Comparison of ENCODE assay signal across 24 cellular contexts in the genomic region with DNA sequence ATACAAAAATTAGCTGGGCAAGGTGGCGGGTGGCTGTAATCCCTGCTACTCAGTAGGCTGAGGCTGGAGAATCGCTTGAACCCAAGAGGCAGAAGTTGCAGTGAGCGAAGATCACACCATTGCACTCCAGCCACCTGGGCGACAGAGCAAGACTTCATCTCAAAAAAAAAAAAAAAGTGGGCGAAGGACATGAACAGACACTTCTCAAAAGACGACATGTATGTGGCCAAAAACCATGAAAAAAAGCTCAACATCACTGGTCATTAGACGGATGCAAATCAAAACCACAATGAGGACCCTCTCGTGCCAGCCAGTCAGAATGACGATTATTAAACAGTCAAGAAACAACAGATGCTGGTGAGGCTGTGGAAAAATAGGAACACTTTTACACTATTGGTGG.
"Had no signal": no experiment of that assay in that cellular context is flagged by ENCODE, and none has a peak within 500 bp of the region (broad histone marks: within the 10 kb centered on the region; RNA-seq: fewer than 3 reads in every experiment).

No MANE protein-coding gene starts in this region.

- DNase-seq: stimulated activated CD4-positive, alpha-beta T cell treated with anti-CD3 and anti-CD28 coated beads, Interleukin-2, amount 100 ng/mL, for 48 hours; stimulated activated CD4-positive, alpha-beta T cell treated with anti-CD3 and anti-CD28 coated beads, Interleukin-4, amount 100 ng/mL, for 1 hour; stimulated activated CD4-positive, alpha-beta T cell treated with anti-CD3 and anti-CD28 coated beads, Interleukin-4, amount 100 ng/mL, for 24 hours; stimulated activated CD4-positive, alpha-beta T cell treated with anti-CD3 and anti-CD28 coated beads, Interleukin-4, amount 100 ng/mL, for 4 hours; stimulated activated CD8-positive, alpha-beta memory T cell treated with anti-CD3 and anti-CD28 coated beads, Interleukin-4, amount 100 ng/mL, for 48 hours; stimulated activated naive B cell treated with anti-CD40 and anti-IgM and Interleukin-4, amounts not matched to agents 10 μg/mL and 1 μg/mL and 100 μg/mL, for 72 hours; stimulated activated naive CD4-positive, alpha-beta T cell; stimulated activated naive CD4-positive, alpha-beta T cell treated with Interleukin-2 at 50 U/mL for 16 hours; stimulated activated naive CD8-positive, alpha-beta T cell treated with anti-CD3 and anti-CD28 coated beads, Interleukin-15, amount 100 ng/mL, for 72 hours; stimulated activated naive CD8-positive, alpha-beta T cell treated with anti-CD3 and anti-CD28 coated beads, Interleukin-15, Interleukin-2, amounts not matched to agents 100 U/mL and 50 U/mL, for 24 hours; stomach; substantia nigra; testis; thyroid gland; tibial artery; transverse colon; trophoblast cell; upper lobe of left lung; upper lobe of right lung; uterus had no signal

- H3K9me3 Mint-ChIP-seq: stimulated activated effector memory CD8-positive, alpha-beta T cell treated with anti-CD3 and anti-CD28 coated beads, Interleukin-12 subunit alpha, Interleukin-12 subunit beta, amount 100 ng/mL, for 72 hours; stimulated activated memory B cell treated with anti-CD40 and anti-IgM and Interleukin-4, amounts not matched to agents 10 μg/mL and 1 μg/mL and 100 μg/mL, for 72 hours; stimulated activated naive CD8-positive, alpha-beta T cell treated with anti-CD3 and anti-CD28 coated beads, Interleukin-15, Interleukin-2, amounts not matched to agents 100 ng/mL and 50 ng/mL, for 24 hours had no signal

- H3K36me3 Mint-ChIP-seq: stimulated activated effector memory CD8-positive, alpha-beta T cell treated with anti-CD3 and anti-CD28 coated beads, Interleukin-12 subunit alpha, Interleukin-12 subunit beta, amount 100 ng/mL, for 72 hours; stimulated activated memory B cell treated with anti-CD40 and anti-IgM and Interleukin-4, amounts not matched to agents 10 μg/mL and 1 μg/mL and 100 μg/mL, for 72 hours; stimulated activated naive B cell treated with anti-CD40 and anti-IgM and Interleukin-4, amounts not matched to agents 10 μg/mL and 1 μg/mL and 100 μg/mL, for 72 hours; type B pancreatic cell had no signal

- H3K4me3 Mint-ChIP-seq: stimulated activated effector memory CD8-positive, alpha-beta T cell treated with anti-CD3 and anti-CD28 coated beads, Interleukin-12 subunit alpha, Interleukin-12 subunit beta, amount 100 ng/mL, for 72 hours; stimulated activated memory B cell treated with anti-CD40 and anti-IgM and Interleukin-4, amounts not matched to agents 10 μg/mL and 1 μg/mL and 100 μg/mL, for 72 hours; stimulated activated naive B cell treated with anti-CD40 and anti-IgM and Interleukin-4, amounts not matched to agents 10 μg/mL and 1 μg/mL and 100 μg/mL, for 72 hours; stimulated activated naive CD8-positive, alpha-beta T cell treated with anti-CD3 and anti-CD28 coated beads, Interleukin-15, amount 100 ng/mL, for 72 hours; stimulated activated naive CD8-positive, alpha-beta T cell treated with anti-CD3 and anti-CD28 coated beads, Interleukin-15, Interleukin-2, amounts not matched to agents 100 ng/mL and 50 ng/mL, for 24 hours; type B pancreatic cell had no signal

- H3K27ac Mint-ChIP-seq: stimulated activated effector memory CD8-positive, alpha-beta T cell treated with anti-CD3 and anti-CD28 coated beads, Interleukin-12 subunit alpha, Interleukin-12 subunit beta, amount 100 ng/mL, for 72 hours; stimulated activated memory B cell treated with anti-CD40 and anti-IgM and Interleukin-4, amounts not matched to agents 10 μg/mL and 1 μg/mL and 100 μg/mL, for 72 hours; stimulated activated naive B cell treated with anti-CD40 and anti-IgM and Interleukin-4, amounts not matched to agents 10 μg/mL and 1 μg/mL and 100 μg/mL, for 72 hours; type B pancreatic cell had no signal

- H3K27me3 Mint-ChIP-seq: stimulated activated memory B cell treated with anti-CD40 and anti-IgM and Interleukin-4, amounts not matched to agents 10 μg/mL and 1 μg/mL and 100 μg/mL, for 72 hours; stimulated activated naive B cell treated with anti-CD40 and anti-IgM and Interleukin-4, amounts not matched to agents 10 μg/mL and 1 μg/mL and 100 μg/mL, for 72 hours; stimulated activated naive CD8-positive, alpha-beta T cell treated with anti-CD3 and anti-CD28 coated beads, Interleukin-15, amount 100 ng/mL, for 72 hours; stimulated activated naive CD8-positive, alpha-beta T cell treated with anti-CD3 and anti-CD28 coated beads, Interleukin-15, Interleukin-2, amounts not matched to agents 100 ng/mL and 50 ng/mL, for 24 hours; type B pancreatic cell had no signal
